14 cellular contexts compared by ENCODE assay signal in genomic region chr20:40630723-40631631, GRCh38. TPM values are rescaled to one million over a fixed set of nuclear protein-coding genes. Genes with fewer than 3 reads are reported as not detected.
"Had no signal": no experiment of that assay in that cellular context is flagged by ENCODE, and none has a peak within 500 bp of the region (broad histone marks: within the 10 kb centered on the region; RNA-seq: fewer than 3 reads in every experiment).

No MANE protein-coding gene starts in this region.

- DNase-seq: activated CD4-positive, alpha-beta memory T cell treated with anti-CD3 and anti-CD28 coated beads for 36 hours; activated CD4-positive, alpha-beta T cell treated with anti-CD3 and anti-CD28 coated beads for 1 hour; activated effector memory CD4-positive, alpha-beta T cell treated with anti-CD3 and anti-CD28 coated beads, Interleukin-2, amount 50 U/mL, for 16 hours; activated T-cell treated with anti-CD3 and anti-CD28 coated beads, Interleukin-2, amount 50 U/mL, for 48 hours; adrenal gland; dorsolateral prefrontal cortex; esophagus squamous epithelium; ovary; stimulated activated CD4-positive, alpha-beta T cell treated with anti-CD3 and anti-CD28 coated beads, Interleukin-2, amount 100 ng/mL, for 24 hours; stomach; T-helper 1 cell; T1000 had no signal

- H3K4me2 ChIP-seq: neural progenitor cell had no signal

- H3K27me3 ChIP-seq: adrenal gland, cardiac muscle cell, esophagus squamous epithelium, neural progenitor cell, ovary, stomach had no signal

- H2AFZ ChIP-seq: neural progenitor cell had no signal

- H3K4me1 ChIP-seq: adrenal gland, stomach had no signal

- H3K4me3 ChIP-seq: adrenal gland, cardiac muscle cell, dorsolateral prefrontal cortex, esophagus squamous epithelium, neural progenitor cell, ovary, stomach had no signal

- H3K36me3 ChIP-seq: adrenal gland, cardiac muscle cell, esophagus squamous epithelium, neural progenitor cell, ovary, stomach had no signal

- H3K27ac ChIP-seq: adrenal gland, cardiac muscle cell, dorsolateral prefrontal cortex, esophagus squamous epithelium, neural progenitor cell, ovary, stomach had no signal

- H3K9me3 ChIP-seq: adrenal gland, ovary had no signal

- H3K9ac ChIP-seq: neural progenitor cell had no signal

RNA-seq across cellular contexts. Expression of gene MAFB, which starts 58.1 kb away (rescaled TPM):
- total RNA-seq: activated CD4-positive, alpha-beta memory T cell treated with anti-CD3 and anti-CD28 coated beads for 36 hours had no signal
